ENCODE assay signal across 1 cellular context in genomic region chr3:124635169-124635539, GRCh38.
TF ChIP-seq lines count a peak whose summit lies in the region.

No MANE protein-coding gene starts in this region.

TF ChIP-seq in HepG2, 621 proteins besides CTCF, POLR2A, EP300 and RAD21 (continued from another document and continues in another):
- TF ChIP-seq, protein P1, sequence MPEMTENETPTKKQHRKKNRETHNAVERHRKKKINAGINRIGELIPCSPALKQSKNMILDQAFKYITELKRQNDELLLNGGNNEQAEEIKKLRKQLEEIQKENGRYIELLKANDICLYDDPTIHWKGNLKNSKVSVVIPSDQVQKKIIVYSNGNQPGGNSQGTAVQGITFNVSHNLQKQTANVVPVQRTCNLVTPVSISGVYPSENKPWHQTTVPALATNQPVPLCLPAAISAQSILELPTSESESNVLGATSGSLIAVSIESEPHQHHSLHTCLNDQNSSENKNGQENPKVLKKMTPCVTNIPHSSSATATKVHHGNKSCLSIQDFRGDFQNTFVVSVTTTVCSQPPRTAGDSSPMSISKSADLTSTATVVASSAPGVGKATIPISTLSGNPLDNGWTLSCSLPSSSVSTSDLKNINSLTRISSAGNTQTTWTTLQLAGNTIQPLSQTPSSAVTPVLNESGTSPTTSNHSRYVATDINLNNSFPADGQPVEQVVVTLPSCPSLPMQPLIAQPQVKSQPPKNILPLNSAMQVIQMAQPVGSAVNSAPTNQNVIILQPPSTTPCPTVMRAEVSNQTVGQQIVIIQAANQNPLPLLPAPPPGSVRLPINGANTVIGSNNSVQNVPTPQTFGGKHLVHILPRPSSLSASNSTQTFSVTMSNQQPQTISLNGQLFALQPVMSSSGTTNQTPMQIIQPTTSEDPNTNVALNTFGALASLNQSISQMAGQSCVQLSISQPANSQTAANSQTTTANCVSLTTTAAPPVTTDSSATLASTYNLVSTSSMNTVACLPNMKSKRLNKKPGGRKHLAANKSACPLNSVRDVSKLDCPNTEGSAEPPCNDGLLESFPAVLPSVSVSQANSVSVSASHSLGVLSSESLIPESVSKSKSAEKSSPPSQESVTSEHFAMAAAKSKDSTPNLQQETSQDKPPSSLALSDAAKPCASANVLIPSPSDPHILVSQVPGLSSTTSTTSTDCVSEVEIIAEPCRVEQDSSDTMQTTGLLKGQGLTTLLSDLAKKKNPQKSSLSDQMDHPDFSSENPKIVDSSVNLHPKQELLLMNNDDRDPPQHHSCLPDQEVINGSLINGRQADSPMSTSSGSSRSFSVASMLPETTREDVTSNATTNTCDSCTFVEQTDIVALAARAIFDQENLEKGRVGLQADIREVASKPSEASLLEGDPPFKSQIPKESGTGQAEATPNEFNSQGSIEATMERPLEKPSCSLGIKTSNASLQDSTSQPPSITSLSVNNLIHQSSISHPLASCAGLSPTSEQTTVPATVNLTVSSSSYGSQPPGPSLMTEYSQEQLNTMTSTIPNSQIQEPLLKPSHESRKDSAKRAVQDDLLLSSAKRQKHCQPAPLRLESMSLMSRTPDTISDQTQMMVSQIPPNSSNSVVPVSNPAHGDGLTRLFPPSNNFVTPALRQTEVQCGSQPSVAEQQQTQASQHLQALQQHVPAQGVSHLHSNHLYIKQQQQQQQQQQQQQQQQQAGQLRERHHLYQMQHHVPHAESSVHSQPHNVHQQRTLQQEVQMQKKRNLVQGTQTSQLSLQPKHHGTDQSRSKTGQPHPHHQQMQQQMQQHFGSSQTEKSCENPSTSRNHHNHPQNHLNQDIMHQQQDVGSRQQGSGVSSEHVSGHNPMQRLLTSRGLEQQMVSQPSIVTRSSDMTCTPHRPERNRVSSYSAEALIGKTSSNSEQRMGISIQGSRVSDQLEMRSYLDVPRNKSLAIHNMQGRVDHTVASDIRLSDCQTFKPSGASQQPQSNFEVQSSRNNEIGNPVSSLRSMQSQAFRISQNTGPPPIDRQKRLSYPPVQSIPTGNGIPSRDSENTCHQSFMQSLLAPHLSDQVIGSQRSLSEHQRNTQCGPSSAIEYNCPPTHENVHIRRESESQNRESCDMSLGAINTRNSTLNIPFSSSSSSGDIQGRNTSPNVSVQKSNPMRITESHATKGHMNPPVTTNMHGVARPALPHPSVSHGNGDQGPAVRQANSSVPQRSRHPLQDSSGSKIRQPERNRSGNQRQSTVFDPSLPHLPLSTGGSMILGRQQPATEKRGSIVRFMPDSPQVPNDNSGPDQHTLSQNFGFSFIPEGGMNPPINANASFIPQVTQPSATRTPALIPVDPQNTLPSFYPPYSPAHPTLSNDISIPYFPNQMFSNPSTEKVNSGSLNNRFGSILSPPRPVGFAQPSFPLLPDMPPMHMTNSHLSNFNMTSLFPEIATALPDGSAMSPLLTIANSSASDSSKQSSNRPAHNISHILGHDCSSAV (CRISPR knock-in tag; IDR thresholded peaks at IDR 0.05; ENCODE audit: borderline replicate concordance): no peak
- TF ChIP-seq ZNF496 (CRISPR knock-in tag; IDR thresholded peaks at IDR 0.05; ENCODE audit: insufficient replicate concordance) (no peak), POGZ (CRISPR knock-in tag; IDR thresholded peaks at IDR 0.05) (no peak), NFIC (IDR thresholded peaks at IDR 0.05; ENCODE audit: low read length) (peak; percentile 67), ZNF17 (CRISPR knock-in tag; IDR thresholded peaks at IDR 0.05) (no peak), ZNF101 (CRISPR knock-in tag; IDR thresholded peaks at IDR 0.05; ENCODE audit: borderline replicate concordance, low read depth) (no peak), NFE2L2 (IDR thresholded peaks at IDR 0.05; ENCODE audit: low read length) (no peak), TAF1 (CRISPR knock-in tag; IDR thresholded peaks at IDR 0.05) (0 out of 2 replicates have a peak, but pooled peaks have one; percentile 34), ZNF562 (CRISPR knock-in tag; IDR thresholded peaks at IDR 0.05; ENCODE audit: borderline replicate concordance) (no peak), SOX13 (IDR thresholded peaks at IDR 0.05) (peak; percentile 77), SOX13 (CRISPR knock-in tag; conservative IDR thresholded peaks at IDR 0.05 in 1 of 2, IDR thresholded peaks at IDR 0.05 in 1 of 2) (peak in 1 of 2 experiments; percentile 91; a peak in 2 of 4 replicates), FOXA1 (IDR thresholded peaks at IDR 0.05) (peak; percentile 70), FOXA1 (CRISPR knock-in tag; IDR thresholded peaks at IDR 0.05) (peak; percentile 95), IRF2 (CRISPR knock-in tag; IDR thresholded peaks at IDR 0.05) (peak; percentile 51; the same call in 1 of the 2 replicates), ZNF580 (CRISPR knock-in tag; IDR thresholded peaks at IDR 0.05; ENCODE audit: borderline replicate concordance, low read depth) (peak; percentile 36; the same call in 1 of the 2 replicates), GABPB1 (CRISPR knock-in tag; IDR thresholded peaks at IDR 0.05) (peak; percentile 23; the same call in 1 of the 2 replicates), TBX2 (CRISPR knock-in tag; IDR thresholded peaks at IDR 0.05; ENCODE audit: borderline replicate concordance) (peak; percentile 71), TCF7 (IDR thresholded peaks at IDR 0.05; ENCODE audit: low read depth) (peak; percentile 62), ZNF225 (CRISPR knock-in tag; IDR thresholded peaks at IDR 0.05) (no peak), CCAR2 (optimal IDR thresholded peaks at IDR 0.05; ENCODE audit: low read depth, low read length) (no peak), ZNF232 (CRISPR knock-in tag; IDR thresholded peaks at IDR 0.05; ENCODE audit: borderline replicate concordance) (no peak), YEATS2 (CRISPR knock-in tag; IDR thresholded peaks at IDR 0.05; ENCODE audit: borderline replicate concordance) (peak; percentile 21; the same call in 1 of the 2 replicates), SMAD9 (CRISPR knock-in tag; IDR thresholded peaks at IDR 0.05) (no peak), CBX5 (CRISPR knock-in tag; IDR thresholded peaks at IDR 0.05; ENCODE audit: borderline replicate concordance) (peak; percentile 29; the same call in 1 of the 2 replicates), ZNF672 (CRISPR knock-in tag; IDR thresholded peaks at IDR 0.05) (no peak), ARID2 (CRISPR knock-in tag; IDR thresholded peaks at IDR 0.05; ENCODE audit: borderline replicate concordance) (no peak), ZSCAN21 (CRISPR knock-in tag; IDR thresholded peaks at IDR 0.05; ENCODE audit: borderline replicate concordance) (no peak), GATAD2A (CRISPR knock-in tag; IDR thresholded peaks at IDR 0.05) (peak; percentile 93)
- TF ChIP-seq, protein P2, sequence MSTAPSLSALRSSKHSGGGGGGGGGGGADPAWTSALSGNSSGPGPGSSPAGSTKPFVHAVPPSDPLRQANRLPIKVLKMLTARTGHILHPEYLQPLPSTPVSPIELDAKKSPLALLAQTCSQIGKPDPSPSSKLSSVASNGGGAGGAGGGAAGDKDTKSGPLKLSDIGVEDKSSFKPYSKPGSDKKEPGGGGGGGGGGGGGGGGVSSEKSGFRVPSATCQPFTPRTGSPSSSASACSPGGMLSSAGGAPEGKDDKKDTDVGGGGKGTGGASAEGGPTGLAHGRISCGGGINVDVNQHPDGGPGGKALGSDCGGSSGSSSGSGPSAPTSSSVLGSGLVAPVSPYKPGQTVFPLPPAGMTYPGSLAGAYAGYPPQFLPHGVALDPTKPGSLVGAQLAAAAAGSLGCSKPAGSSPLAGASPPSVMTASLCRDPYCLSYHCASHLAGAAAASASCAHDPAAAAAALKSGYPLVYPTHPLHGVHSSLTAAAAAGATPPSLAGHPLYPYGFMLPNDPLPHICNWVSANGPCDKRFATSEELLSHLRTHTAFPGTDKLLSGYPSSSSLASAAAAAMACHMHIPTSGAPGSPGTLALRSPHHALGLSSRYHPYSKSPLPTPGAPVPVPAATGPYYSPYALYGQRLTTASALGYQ (CRISPR knock-in tag; IDR thresholded peaks at IDR 0.05): peak; percentile 74; the same call in 1 of the 2 replicates
- TF ChIP-seq, protein P3, sequence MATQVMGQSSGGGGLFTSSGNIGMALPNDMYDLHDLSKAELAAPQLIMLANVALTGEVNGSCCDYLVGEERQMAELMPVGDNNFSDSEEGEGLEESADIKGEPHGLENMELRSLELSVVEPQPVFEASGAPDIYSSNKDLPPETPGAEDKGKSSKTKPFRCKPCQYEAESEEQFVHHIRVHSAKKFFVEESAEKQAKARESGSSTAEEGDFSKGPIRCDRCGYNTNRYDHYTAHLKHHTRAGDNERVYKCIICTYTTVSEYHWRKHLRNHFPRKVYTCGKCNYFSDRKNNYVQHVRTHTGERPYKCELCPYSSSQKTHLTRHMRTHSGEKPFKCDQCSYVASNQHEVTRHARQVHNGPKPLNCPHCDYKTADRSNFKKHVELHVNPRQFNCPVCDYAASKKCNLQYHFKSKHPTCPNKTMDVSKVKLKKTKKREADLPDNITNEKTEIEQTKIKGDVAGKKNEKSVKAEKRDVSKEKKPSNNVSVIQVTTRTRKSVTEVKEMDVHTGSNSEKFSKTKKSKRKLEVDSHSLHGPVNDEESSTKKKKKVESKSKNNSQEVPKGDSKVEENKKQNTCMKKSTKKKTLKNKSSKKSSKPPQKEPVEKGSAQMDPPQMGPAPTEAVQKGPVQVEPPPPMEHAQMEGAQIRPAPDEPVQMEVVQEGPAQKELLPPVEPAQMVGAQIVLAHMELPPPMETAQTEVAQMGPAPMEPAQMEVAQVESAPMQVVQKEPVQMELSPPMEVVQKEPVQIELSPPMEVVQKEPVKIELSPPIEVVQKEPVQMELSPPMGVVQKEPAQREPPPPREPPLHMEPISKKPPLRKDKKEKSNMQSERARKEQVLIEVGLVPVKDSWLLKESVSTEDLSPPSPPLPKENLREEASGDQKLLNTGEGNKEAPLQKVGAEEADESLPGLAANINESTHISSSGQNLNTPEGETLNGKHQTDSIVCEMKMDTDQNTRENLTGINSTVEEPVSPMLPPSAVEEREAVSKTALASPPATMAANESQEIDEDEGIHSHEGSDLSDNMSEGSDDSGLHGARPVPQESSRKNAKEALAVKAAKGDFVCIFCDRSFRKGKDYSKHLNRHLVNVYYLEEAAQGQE (IDR thresholded peaks at IDR 0.05; ENCODE audit: borderline replicate concordance in 1 of 2, low read depth in 1 of 2, low read length in 2 of 2): 0 out of 4 replicates have a peak, but pooled peaks of 1 of the 2 experiments have one; percentile 14
- TF ChIP-seq, protein P4, sequence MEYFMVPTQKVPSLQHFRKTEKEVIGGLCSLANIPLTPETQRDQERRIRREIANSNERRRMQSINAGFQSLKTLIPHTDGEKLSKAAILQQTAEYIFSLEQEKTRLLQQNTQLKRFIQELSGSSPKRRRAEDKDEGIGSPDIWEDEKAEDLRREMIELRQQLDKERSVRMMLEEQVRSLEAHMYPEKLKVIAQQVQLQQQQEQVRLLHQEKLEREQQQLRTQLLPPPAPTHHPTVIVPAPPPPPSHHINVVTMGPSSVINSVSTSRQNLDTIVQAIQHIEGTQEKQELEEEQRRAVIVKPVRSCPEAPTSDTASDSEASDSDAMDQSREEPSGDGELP (IDR thresholded peaks at IDR 0.05; ENCODE audit: borderline replicate concordance, low read depth): peak; percentile 24; the same call in 1 of the 2 replicates
- TF ChIP-seq, protein P5, sequence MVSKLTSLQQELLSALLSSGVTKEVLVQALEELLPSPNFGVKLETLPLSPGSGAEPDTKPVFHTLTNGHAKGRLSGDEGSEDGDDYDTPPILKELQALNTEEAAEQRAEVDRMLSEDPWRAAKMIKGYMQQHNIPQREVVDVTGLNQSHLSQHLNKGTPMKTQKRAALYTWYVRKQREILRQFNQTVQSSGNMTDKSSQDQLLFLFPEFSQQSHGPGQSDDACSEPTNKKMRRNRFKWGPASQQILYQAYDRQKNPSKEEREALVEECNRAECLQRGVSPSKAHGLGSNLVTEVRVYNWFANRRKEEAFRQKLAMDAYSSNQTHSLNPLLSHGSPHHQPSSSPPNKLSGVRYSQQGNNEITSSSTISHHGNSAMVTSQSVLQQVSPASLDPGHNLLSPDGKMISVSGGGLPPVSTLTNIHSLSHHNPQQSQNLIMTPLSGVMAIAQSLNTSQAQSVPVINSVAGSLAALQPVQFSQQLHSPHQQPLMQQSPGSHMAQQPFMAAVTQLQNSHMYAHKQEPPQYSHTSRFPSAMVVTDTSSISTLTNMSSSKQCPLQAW (CRISPR knock-in tag; IDR thresholded peaks at IDR 0.05): peak; percentile 87; the same call in 1 of the 2 replicates
- TF ChIP-seq, protein P6, sequence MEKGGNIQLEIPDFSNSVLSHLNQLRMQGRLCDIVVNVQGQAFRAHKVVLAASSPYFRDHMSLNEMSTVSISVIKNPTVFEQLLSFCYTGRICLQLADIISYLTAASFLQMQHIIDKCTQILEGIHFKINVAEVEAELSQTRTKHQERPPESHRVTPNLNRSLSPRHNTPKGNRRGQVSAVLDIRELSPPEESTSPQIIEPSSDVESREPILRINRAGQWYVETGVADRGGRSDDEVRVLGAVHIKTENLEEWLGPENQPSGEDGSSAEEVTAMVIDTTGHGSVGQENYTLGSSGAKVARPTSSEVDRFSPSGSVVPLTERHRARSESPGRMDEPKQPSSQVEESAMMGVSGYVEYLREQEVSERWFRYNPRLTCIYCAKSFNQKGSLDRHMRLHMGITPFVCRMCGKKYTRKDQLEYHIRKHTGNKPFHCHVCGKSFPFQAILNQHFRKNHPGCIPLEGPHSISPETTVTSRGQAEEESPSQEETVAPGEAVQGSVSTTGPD (CRISPR knock-in tag; IDR thresholded peaks at IDR 0.05): no peak
- TF ChIP-seq, protein P7, sequence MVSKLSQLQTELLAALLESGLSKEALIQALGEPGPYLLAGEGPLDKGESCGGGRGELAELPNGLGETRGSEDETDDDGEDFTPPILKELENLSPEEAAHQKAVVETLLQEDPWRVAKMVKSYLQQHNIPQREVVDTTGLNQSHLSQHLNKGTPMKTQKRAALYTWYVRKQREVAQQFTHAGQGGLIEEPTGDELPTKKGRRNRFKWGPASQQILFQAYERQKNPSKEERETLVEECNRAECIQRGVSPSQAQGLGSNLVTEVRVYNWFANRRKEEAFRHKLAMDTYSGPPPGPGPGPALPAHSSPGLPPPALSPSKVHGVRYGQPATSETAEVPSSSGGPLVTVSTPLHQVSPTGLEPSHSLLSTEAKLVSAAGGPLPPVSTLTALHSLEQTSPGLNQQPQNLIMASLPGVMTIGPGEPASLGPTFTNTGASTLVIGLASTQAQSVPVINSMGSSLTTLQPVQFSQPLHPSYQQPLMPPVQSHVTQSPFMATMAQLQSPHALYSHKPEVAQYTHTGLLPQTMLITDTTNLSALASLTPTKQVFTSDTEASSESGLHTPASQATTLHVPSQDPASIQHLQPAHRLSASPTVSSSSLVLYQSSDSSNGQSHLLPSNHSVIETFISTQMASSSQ (IDR thresholded peaks at IDR 0.05; ENCODE audit: low read depth): peak; percentile 99
- TF ChIP-seq, protein P7 (CRISPR knock-in tag; IDR thresholded peaks at IDR 0.05; ENCODE audit: borderline replicate concordance): peak; percentile 98
